In genomic region chr2:201810592-201810991, GRCh38 we compare ENCODE assay signal across 11 cellular contexts. TPM values are rescaled to one million over a fixed set of nuclear protein-coding genes. Genes with fewer than 3 reads are reported as not detected.
"Had no signal": no experiment of that assay in that cellular context is flagged by ENCODE, and none has a peak within 500 bp of the region (broad histone marks: within the 10 kb centered on the region; RNA-seq: fewer than 3 reads in every experiment).

No MANE protein-coding gene starts in this region.

- H3K27ac ChIP-seq: GM23248 had no signal

- H2AFZ ChIP-seq: GM23248, GM23338 had no signal

- H3K9ac ChIP-seq: GM23248 had no signal

- H3K36me3 ChIP-seq: HAP-1 had no signal

- DNase-seq: GM23248, GOT3, H7, H9, HCEC 1CT, HFFc6 had no signal

- ATAC-seq: GM23338, HCT116 had no signal

- FAIRE-seq: H1, H54 had no signal

- H3K4me3 ChIP-seq: GM23248, GM23338, HAP-1 had no signal

- H3K4me1 ChIP-seq: HAP-1 had no signal

- H3K9me3 ChIP-seq: HAP-1 had no signal

- H3K4me2 ChIP-seq: GM23338 had no signal

RNA-seq across cellular contexts. Expression of gene CDK15, which starts 4.3 kb away (rescaled TPM):
- total RNA-seq: GM23338, H1, H7, H9 had no signal
